Comparison of ENCODE assay signal across 8 cellular contexts in genomic region chr11:74534634-74535275, GRCh38. TPM values are rescaled to one million over a fixed set of nuclear protein-coding genes. Genes with fewer than 3 reads are reported as not detected.
A peak's percentile ranks its signal among the peaks of the same experiment; 100 is the strongest.
DNase-seq lines count a peak whose midpoint lies in the region; ATAC-seq and TF ChIP-seq lines count a peak whose summit lies in the region.
"Not testable (repeated sequence)": the region's sequence is repeated elsewhere in the genome, so short reads cannot be mapped to it uniquely, and the experiment has no call there.

No MANE protein-coding gene starts in this region.

- H4K8ac ChIP-seq in trophoblast cell (ENCODE audit: low read depth, low read length): peak overlapping the region; percentile 89

- H3K79me1 ChIP-seq in trophoblast cell (ENCODE audit: low read length): peaks cover 38% of the 10 kb centered on the region

- not testable (repeated sequence) for H3K27ac Mint-ChIP-seq in memory B cell

- not testable (repeated sequence) for H3F3A ChIP-seq in SK-N-SH (replicated peaks; ENCODE audit: insufficient read depth)

- not testable (repeated sequence) for H3K4me3 ChIP-seq in HL-60 (replicated peaks; ENCODE audit: insufficient read depth, low read length); SK-N-SH (ENCODE audit: low read depth in 2 of 2, low read length in 1 of 2); ectodermal cell (ENCODE audit: insufficient read depth, low read depth, low read length); trophoblast cell (ENCODE audit: low read depth, low read length); vagina

- H3K27me3 ChIP-seq in HL-60 (ENCODE audit: insufficient read depth, poor library complexity, severe bottlenecking); SK-N-SH (ENCODE audit: insufficient read depth); ectodermal cell (ENCODE audit: control insufficient read depth, insufficient read depth, low read length, poor library complexity, severe bottlenecking); trophoblast cell (ENCODE audit: insufficient read depth, low read length); vagina: not testable (repeated sequence)

- not testable (repeated sequence) for H3K9me3 ChIP-seq in SK-N-SH; ectodermal cell (ENCODE audit: control insufficient read depth, low read length); trophoblast cell (ENCODE audit: insufficient read depth, low read depth, low read length); vagina

- TF ChIP-seq POLR2A in vagina (IDR thresholded peaks at IDR 0.05): not testable (repeated sequence)

- peak overlapping the region; percentile 65 for H3K4ac ChIP-seq in trophoblast cell (ENCODE audit: low read depth, low read length)

- H3K9me2 ChIP-seq in SK-N-SH: not testable (repeated sequence)

- H3K23ac ChIP-seq in trophoblast cell (ENCODE audit: low read length): not testable (repeated sequence)

- H4K20me1 ChIP-seq in SK-N-SH (ENCODE audit: insufficient read depth): not testable (repeated sequence)

- not testable (repeated sequence) for ATAC-seq in memory B cell (ENCODE audit: low read depth)

- not testable (repeated sequence) for H3K36me3 ChIP-seq in SK-N-SH (replicated peaks in 1 of 2; ENCODE audit: control insufficient read depth in 1 of 2, insufficient read depth in 2 of 2, low read length in 1 of 2); ectodermal cell (ENCODE audit: control insufficient read depth, insufficient read depth, low read length); trophoblast cell (ENCODE audit: control insufficient read depth in 1 of 2, insufficient read depth in 2 of 2, low read length in 2 of 2); vagina

- peak overlapping the region; percentile 63 for H3K18ac ChIP-seq in trophoblast cell (ENCODE audit: low read length)

- H4K91ac ChIP-seq in trophoblast cell (ENCODE audit: low read depth, low read length): peak overlapping the region; percentile 94

- peak overlapping the region; percentile 99 for H2BK120ac ChIP-seq in trophoblast cell (ENCODE audit: insufficient read depth, low read length, poor library complexity)

- peaks cover 14% of the 10 kb centered on the region for H3K27me3 Mint-ChIP-seq in memory B cell

- not testable (repeated sequence) for H3K4me2 ChIP-seq in SK-N-SH
- peak overlapping the region; percentile 53 for H3K4me2 ChIP-seq in trophoblast cell (ENCODE audit: low read length)

- peaks cover 13% of the 10 kb centered on the region for H3K9me3 Mint-ChIP-seq in memory B cell

- peak overlapping the region; percentile 49 for H4K12ac ChIP-seq in trophoblast cell (ENCODE audit: low read depth, low read length)

- H3K14ac ChIP-seq in trophoblast cell (ENCODE audit: low read length): peak overlapping the region; percentile 62

- not testable (repeated sequence) for H3K79me2 ChIP-seq in SK-N-SH (ENCODE audit: insufficient read depth); trophoblast cell (ENCODE audit: control insufficient read depth, insufficient read depth, low read length, poor library complexity)

- POLR2A ChIA-PET in SK-N-SH (lab: Yijun Ruan, JAX): not testable (repeated sequence)

- H2BK5ac ChIP-seq in trophoblast cell (ENCODE audit: low read depth, low read length, poor library complexity): peak overlapping the region; percentile 92

- CTCF ChIA-PET in SK-N-SH (lab: Yijun Ruan, JAX): interaction anchor here (1.1 kb wide), 1 partner anchor 85 kb away, joined by 3 read pairs; no protein-coding TSS in a partner anchor

- peak overlapping the region; percentile 16; the same call in 1 of the 2 replicates for H2AFZ ChIP-seq in SK-N-SH (ENCODE audit: low read depth)
- H2AFZ ChIP-seq in trophoblast cell (ENCODE audit: insufficient read depth, low read length, poor library complexity): not testable (repeated sequence)

- peak overlapping the region; percentile 43 for H3K4me3 Mint-ChIP-seq in memory B cell

- not testable (repeated sequence) for H3K4me1 Mint-ChIP-seq in memory B cell

- H3K27ac ChIP-seq in HL-60 (replicated peaks) (peak overlapping the region; percentile 37; the same call in 1 of the 2 replicates), ectodermal cell (ENCODE audit: insufficient read depth, low read depth, low read length, poor library complexity, severe bottlenecking) (peak overlapping the region; percentile 50), trophoblast cell (ENCODE audit: low read depth, low read length) (peak overlapping the region; percentile 100), vagina (peak overlapping the region; percentile 27)
- not testable (repeated sequence) for H3K27ac ChIP-seq in SK-N-SH (ENCODE audit: low read depth in 2 of 2, low read length in 1 of 2)

- not testable (repeated sequence) for TF ChIP-seq EP300 in SK-N-SH (IDR thresholded peaks at IDR 0.05; ENCODE audit: borderline replicate concordance in 1 of 2, low read depth in 1 of 2, low read length in 1 of 2)

- not testable (repeated sequence) for H3K9ac ChIP-seq in SK-N-SH; trophoblast cell (ENCODE audit: low read length)

- not testable (repeated sequence) for H2AK5ac ChIP-seq in trophoblast cell (ENCODE audit: low read length)

- TF ChIP-seq RAD21 in SK-N-SH (IDR thresholded peaks at IDR 0.05; ENCODE audit: low read length): not testable (repeated sequence)

- peak; percentile 32 for DNase-seq in CD1c-positive myeloid dendritic cell (ENCODE audit: extremely low spot score)
- peak in 1 of 2 experiments; percentile 41 for DNase-seq in HL-60 (ENCODE audit: low read depth in 1 of 2, low spot score in 1 of 2)
- peak; percentile 30 for DNase-seq in MV-4-11 (lab: John Stamatoyannopoulos, UW)
- DNase-seq in SK-N-SH; memory B cell (ENCODE audit: low spot score in 2 of 2); vagina (ENCODE audit: extremely low spot score in 2 of 2): not testable (repeated sequence)
- peak in 1 of 2 donors; percentile 58 for DNase-seq in trophoblast cell

- intact Hi-C loops in vagina (cut with DNase I): not testable (repeated sequence)

- H2BK12ac ChIP-seq in trophoblast cell (ENCODE audit: low read length): peak overlapping the region; percentile 90

- WGBS in SK-N-SH (ENCODE audit: low lambda C conversion rate): 84% methylated on average over 16 of the region's 16 CpGs
- WGBS in ectodermal cell, 2 experiments: 89% methylated on average over 14 to 16 of the region's 16 CpGs
- no CpG with 5 or more reads among the region's 16 CpGs for WGBS in trophoblast cell (ENCODE audit: extremely low coverage, insufficient coverage, insufficient read length)

- not testable (repeated sequence) for H3K36me3 Mint-ChIP-seq in memory B cell

- TF ChIP-seq CTCF in HL-60 (IDR thresholded peaks at IDR 0.05; ENCODE audit: insufficient read depth, low read length); SK-N-SH (IDR thresholded peaks at IDR 0.05); vagina (IDR thresholded peaks at IDR 0.05): not testable (repeated sequence)

- not testable (repeated sequence) for H3K4me1 ChIP-seq in SK-N-SH (ENCODE audit: control insufficient read depth in 1 of 2, insufficient read depth in 2 of 2, low read depth in 1 of 2, low read length in 1 of 2); ectodermal cell (ENCODE audit: control insufficient read depth, insufficient read depth, low read length); vagina
- H3K4me1 ChIP-seq in trophoblast cell (ENCODE audit: control insufficient read depth in 1 of 2, insufficient read depth in 2 of 2, low read length in 2 of 2): peaks cover 13 to 27% of the 10 kb centered on the region in 2 experiments

RNA-seq across cellular contexts. Expression of gene LIPT2, which starts 41.2 kb away (rescaled TPM):
- 4.6 and 5.3 TPM in 2 replicates for polyA plus RNA-seq in SK-N-SH (2012; rRNA removed)
- 3.2 and 4.3 TPM in 2 replicates for polyA plus RNA-seq in SK-N-SH (2012; cell fraction: cytosol; rRNA removed)
- polyA plus RNA-seq in SK-N-SH (2012; cell fraction: nucleus; rRNA removed): 3.1 and 3.2 TPM in 2 replicates
- polyA plus RNA-seq in ectodermal cell (2013, experiment 1 of 4): 6.9 TPM
- polyA plus RNA-seq in ectodermal cell (2013, experiment 2 of 4): 9.2 TPM
- polyA plus RNA-seq in ectodermal cell (2013, experiment 3 of 4): 9.0 TPM
- 9.6 TPM for polyA plus RNA-seq in ectodermal cell (2013, experiment 4 of 4)
- polyA plus RNA-seq in trophoblast cell (2013): 4.6 and 5.0 TPM in 2 replicates
- 3.9 TPM for total RNA-seq in vagina

RNA-seq across cellular contexts. Expression of gene POLD3, which starts 57.6 kb away (rescaled TPM):
- polyA plus RNA-seq in SK-N-SH (2012; rRNA removed): 7.9 and 9.5 TPM in 2 replicates
- 7.9 and 8.5 TPM in 2 replicates for polyA plus RNA-seq in SK-N-SH (2012; cell fraction: cytosol; rRNA removed)
- polyA plus RNA-seq in SK-N-SH (2012; cell fraction: nucleus; rRNA removed): 9.3 and 13.1 TPM in 2 replicates
- 53.6 TPM for polyA plus RNA-seq in ectodermal cell (2013, experiment 1 of 4)
- 58.1 TPM for polyA plus RNA-seq in ectodermal cell (2013, experiment 2 of 4)
- 39.3 TPM for polyA plus RNA-seq in ectodermal cell (2013, experiment 3 of 4)
- polyA plus RNA-seq in ectodermal cell (2013, experiment 4 of 4): 41.4 TPM
- 17.3 and 18.4 TPM in 2 replicates for polyA plus RNA-seq in trophoblast cell (2013)
- total RNA-seq in vagina: 13.5 TPM
